Comparison of ENCODE assay signal across 1 cellular context in genomic region chr18:21786526-21786925, GRCh38.
TF ChIP-seq lines count a peak whose summit lies in the region.

No MANE protein-coding gene starts in this region.

TF ChIP-seq in K562, 482 proteins besides CTCF, POLR2A, EP300 and RAD21 (continues in another document):
- TF ChIP-seq NFIC (IDR thresholded peaks at IDR 0.05) (no peak), TRIM28 (IDR thresholded peaks at IDR 0.05) (peak; percentile 74; the same call in 1 of the 2 replicates), RBBP5 (IDR thresholded peaks at IDR 0.05; ENCODE audit: borderline replicate concordance, insufficient read depth, low read length, poor library complexity, severe bottlenecking) (no peak), TBP (optimal IDR thresholded peaks at IDR 0.05; ENCODE audit: low read depth, low read length) (no peak), ZNF133 (CRISPR knock-in tag; IDR thresholded peaks at IDR 0.05) (no peak), ZNF384 (IDR thresholded peaks at IDR 0.05; ENCODE audit: low read depth, low read length) (peak; percentile 50), ZNF431 (CRISPR knock-in tag; IDR thresholded peaks at IDR 0.05) (no peak), JUNB (CRISPR knock-in tag; conservative IDR thresholded peaks at IDR 0.05) (no peak), GATA2 (CRISPR knock-in tag; IDR thresholded peaks at IDR 0.05) (no peak), MAFK (IDR thresholded peaks at IDR 0.05; ENCODE audit: low read length) (no peak), STAT5B (CRISPR knock-in tag; IDR thresholded peaks at IDR 0.05) (no peak), TEAD4 (IDR thresholded peaks at IDR 0.05; ENCODE audit: low read length) (no peak), TEAD4 (CRISPR knock-in tag; IDR thresholded peaks at IDR 0.05; ENCODE audit: borderline replicate concordance) (no peak), EZH2 (IDR thresholded peaks at IDR 0.05; ENCODE audit: borderline replicate concordance, low read depth, low read length) (no peak), ZBTB49 (CRISPR knock-in tag; IDR thresholded peaks at IDR 0.05; ENCODE audit: borderline replicate concordance) (no peak), NFRKB (IDR thresholded peaks at IDR 0.05; ENCODE audit: low read depth) (no peak), ZNF584 (CRISPR knock-in tag; IDR thresholded peaks at IDR 0.05; ENCODE audit: low read depth) (no peak), ZSCAN32 (CRISPR knock-in tag; IDR thresholded peaks at IDR 0.05) (no peak), BMI1 (IDR thresholded peaks at IDR 0.05; ENCODE audit: low read length) (no peak), MCM2 (IDR thresholded peaks at IDR 0.05; ENCODE audit: low read depth) (no peak), PCBP2 (IDR thresholded peaks at IDR 0.05; ENCODE audit: low read depth, low read length, poor library complexity, severe bottlenecking) (no peak), TOE1 (IDR thresholded peaks at IDR 0.05; ENCODE audit: borderline replicate concordance) (no peak), TOE1 (CRISPR knock-in tag; IDR thresholded peaks at IDR 0.05; ENCODE audit: borderline replicate concordance, low read depth) (no peak), ZNF77 (CRISPR knock-in tag; IDR thresholded peaks at IDR 0.05) (no peak)
- TF ChIP-seq, protein P1, sequence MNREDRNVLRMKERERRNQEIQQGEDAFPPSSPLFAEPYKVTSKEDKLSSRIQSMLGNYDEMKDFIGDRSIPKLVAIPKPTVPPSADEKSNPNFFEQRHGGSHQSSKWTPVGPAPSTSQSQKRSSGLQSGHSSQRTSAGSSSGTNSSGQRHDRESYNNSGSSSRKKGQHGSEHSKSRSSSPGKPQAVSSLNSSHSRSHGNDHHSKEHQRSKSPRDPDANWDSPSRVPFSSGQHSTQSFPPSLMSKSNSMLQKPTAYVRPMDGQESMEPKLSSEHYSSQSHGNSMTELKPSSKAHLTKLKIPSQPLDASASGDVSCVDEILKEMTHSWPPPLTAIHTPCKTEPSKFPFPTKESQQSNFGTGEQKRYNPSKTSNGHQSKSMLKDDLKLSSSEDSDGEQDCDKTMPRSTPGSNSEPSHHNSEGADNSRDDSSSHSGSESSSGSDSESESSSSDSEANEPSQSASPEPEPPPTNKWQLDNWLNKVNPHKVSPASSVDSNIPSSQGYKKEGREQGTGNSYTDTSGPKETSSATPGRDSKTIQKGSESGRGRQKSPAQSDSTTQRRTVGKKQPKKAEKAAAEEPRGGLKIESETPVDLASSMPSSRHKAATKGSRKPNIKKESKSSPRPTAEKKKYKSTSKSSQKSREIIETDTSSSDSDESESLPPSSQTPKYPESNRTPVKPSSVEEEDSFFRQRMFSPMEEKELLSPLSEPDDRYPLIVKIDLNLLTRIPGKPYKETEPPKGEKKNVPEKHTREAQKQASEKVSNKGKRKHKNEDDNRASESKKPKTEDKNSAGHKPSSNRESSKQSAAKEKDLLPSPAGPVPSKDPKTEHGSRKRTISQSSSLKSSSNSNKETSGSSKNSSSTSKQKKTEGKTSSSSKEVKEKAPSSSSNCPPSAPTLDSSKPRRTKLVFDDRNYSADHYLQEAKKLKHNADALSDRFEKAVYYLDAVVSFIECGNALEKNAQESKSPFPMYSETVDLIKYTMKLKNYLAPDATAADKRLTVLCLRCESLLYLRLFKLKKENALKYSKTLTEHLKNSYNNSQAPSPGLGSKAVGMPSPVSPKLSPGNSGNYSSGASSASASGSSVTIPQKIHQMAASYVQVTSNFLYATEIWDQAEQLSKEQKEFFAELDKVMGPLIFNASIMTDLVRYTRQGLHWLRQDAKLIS (CRISPR knock-in tag; IDR thresholded peaks at IDR 0.05), result no peak
- TF ChIP-seq, protein P2, sequence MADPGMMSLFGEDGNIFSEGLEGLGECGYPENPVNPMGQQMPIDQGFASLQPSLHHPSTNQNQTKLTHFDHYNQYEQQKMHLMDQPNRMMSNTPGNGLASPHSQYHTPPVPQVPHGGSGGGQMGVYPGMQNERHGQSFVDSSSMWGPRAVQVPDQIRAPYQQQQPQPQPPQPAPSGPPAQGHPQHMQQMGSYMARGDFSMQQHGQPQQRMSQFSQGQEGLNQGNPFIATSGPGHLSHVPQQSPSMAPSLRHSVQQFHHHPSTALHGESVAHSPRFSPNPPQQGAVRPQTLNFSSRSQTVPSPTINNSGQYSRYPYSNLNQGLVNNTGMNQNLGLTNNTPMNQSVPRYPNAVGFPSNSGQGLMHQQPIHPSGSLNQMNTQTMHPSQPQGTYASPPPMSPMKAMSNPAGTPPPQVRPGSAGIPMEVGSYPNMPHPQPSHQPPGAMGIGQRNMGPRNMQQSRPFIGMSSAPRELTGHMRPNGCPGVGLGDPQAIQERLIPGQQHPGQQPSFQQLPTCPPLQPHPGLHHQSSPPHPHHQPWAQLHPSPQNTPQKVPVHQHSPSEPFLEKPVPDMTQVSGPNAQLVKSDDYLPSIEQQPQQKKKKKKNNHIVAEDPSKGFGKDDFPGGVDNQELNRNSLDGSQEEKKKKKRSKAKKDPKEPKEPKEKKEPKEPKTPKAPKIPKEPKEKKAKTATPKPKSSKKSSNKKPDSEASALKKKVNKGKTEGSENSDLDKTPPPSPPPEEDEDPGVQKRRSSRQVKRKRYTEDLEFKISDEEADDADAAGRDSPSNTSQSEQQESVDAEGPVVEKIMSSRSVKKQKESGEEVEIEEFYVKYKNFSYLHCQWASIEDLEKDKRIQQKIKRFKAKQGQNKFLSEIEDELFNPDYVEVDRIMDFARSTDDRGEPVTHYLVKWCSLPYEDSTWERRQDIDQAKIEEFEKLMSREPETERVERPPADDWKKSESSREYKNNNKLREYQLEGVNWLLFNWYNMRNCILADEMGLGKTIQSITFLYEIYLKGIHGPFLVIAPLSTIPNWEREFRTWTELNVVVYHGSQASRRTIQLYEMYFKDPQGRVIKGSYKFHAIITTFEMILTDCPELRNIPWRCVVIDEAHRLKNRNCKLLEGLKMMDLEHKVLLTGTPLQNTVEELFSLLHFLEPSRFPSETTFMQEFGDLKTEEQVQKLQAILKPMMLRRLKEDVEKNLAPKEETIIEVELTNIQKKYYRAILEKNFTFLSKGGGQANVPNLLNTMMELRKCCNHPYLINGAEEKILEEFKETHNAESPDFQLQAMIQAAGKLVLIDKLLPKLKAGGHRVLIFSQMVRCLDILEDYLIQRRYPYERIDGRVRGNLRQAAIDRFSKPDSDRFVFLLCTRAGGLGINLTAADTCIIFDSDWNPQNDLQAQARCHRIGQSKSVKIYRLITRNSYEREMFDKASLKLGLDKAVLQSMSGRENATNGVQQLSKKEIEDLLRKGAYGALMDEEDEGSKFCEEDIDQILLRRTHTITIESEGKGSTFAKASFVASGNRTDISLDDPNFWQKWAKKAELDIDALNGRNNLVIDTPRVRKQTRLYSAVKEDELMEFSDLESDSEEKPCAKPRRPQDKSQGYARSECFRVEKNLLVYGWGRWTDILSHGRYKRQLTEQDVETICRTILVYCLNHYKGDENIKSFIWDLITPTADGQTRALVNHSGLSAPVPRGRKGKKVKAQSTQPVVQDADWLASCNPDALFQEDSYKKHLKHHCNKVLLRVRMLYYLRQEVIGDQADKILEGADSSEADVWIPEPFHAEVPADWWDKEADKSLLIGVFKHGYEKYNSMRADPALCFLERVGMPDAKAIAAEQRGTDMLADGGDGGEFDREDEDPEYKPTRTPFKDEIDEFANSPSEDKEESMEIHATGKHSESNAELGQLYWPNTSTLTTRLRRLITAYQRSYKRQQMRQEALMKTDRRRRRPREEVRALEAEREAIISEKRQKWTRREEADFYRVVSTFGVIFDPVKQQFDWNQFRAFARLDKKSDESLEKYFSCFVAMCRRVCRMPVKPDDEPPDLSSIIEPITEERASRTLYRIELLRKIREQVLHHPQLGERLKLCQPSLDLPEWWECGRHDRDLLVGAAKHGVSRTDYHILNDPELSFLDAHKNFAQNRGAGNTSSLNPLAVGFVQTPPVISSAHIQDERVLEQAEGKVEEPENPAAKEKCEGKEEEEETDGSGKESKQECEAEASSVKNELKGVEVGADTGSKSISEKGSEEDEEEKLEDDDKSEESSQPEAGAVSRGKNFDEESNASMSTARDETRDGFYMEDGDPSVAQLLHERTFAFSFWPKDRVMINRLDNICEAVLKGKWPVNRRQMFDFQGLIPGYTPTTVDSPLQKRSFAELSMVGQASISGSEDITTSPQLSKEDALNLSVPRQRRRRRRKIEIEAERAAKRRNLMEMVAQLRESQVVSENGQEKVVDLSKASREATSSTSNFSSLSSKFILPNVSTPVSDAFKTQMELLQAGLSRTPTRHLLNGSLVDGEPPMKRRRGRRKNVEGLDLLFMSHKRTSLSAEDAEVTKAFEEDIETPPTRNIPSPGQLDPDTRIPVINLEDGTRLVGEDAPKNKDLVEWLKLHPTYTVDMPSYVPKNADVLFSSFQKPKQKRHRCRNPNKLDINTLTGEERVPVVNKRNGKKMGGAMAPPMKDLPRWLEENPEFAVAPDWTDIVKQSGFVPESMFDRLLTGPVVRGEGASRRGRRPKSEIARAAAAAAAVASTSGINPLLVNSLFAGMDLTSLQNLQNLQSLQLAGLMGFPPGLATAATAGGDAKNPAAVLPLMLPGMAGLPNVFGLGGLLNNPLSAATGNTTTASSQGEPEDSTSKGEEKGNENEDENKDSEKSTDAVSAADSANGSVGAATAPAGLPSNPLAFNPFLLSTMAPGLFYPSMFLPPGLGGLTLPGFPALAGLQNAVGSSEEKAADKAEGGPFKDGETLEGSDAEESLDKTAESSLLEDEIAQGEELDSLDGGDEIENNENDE (IDR thresholded peaks at IDR 0.05; ENCODE audit: low read depth, low read length), result no peak
- TF ChIP-seq, protein P3, sequence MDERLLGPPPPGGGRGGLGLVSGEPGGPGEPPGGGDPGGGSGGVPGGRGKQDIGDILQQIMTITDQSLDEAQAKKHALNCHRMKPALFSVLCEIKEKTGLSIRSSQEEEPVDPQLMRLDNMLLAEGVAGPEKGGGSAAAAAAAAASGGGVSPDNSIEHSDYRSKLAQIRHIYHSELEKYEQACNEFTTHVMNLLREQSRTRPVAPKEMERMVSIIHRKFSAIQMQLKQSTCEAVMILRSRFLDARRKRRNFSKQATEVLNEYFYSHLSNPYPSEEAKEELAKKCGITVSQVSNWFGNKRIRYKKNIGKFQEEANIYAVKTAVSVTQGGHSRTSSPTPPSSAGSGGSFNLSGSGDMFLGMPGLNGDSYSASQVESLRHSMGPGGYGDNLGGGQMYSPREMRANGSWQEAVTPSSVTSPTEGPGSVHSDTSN (CRISPR knock-in tag; IDR thresholded peaks at IDR 0.05; ENCODE audit: low read depth), result no peak
- TF ChIP-seq, protein P3 (tag; conservative IDR thresholded peaks at IDR 0.05; ENCODE audit: low read depth), result no peak
- TF ChIP-seq, protein P4, sequence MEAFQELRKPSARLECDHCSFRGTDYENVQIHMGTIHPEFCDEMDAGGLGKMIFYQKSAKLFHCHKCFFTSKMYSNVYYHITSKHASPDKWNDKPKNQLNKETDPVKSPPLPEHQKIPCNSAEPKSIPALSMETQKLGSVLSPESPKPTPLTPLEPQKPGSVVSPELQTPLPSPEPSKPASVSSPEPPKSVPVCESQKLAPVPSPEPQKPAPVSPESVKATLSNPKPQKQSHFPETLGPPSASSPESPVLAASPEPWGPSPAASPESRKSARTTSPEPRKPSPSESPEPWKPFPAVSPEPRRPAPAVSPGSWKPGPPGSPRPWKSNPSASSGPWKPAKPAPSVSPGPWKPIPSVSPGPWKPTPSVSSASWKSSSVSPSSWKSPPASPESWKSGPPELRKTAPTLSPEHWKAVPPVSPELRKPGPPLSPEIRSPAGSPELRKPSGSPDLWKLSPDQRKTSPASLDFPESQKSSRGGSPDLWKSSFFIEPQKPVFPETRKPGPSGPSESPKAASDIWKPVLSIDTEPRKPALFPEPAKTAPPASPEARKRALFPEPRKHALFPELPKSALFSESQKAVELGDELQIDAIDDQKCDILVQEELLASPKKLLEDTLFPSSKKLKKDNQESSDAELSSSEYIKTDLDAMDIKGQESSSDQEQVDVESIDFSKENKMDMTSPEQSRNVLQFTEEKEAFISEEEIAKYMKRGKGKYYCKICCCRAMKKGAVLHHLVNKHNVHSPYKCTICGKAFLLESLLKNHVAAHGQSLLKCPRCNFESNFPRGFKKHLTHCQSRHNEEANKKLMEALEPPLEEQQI (IDR thresholded peaks at IDR 0.05), result 0 out of 2 replicates have a peak, but pooled peaks have one; percentile 36
- TF ChIP-seq, protein P5, sequence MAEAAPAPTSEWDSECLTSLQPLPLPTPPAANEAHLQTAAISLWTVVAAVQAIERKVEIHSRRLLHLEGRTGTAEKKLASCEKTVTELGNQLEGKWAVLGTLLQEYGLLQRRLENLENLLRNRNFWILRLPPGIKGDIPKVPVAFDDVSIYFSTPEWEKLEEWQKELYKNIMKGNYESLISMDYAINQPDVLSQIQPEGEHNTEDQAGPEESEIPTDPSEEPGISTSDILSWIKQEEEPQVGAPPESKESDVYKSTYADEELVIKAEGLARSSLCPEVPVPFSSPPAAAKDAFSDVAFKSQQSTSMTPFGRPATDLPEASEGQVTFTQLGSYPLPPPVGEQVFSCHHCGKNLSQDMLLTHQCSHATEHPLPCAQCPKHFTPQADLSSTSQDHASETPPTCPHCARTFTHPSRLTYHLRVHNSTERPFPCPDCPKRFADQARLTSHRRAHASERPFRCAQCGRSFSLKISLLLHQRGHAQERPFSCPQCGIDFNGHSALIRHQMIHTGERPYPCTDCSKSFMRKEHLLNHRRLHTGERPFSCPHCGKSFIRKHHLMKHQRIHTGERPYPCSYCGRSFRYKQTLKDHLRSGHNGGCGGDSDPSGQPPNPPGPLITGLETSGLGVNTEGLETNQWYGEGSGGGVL (CRISPR knock-in tag; IDR thresholded peaks at IDR 0.05), result no peak
- TF ChIP-seq, protein P6, sequence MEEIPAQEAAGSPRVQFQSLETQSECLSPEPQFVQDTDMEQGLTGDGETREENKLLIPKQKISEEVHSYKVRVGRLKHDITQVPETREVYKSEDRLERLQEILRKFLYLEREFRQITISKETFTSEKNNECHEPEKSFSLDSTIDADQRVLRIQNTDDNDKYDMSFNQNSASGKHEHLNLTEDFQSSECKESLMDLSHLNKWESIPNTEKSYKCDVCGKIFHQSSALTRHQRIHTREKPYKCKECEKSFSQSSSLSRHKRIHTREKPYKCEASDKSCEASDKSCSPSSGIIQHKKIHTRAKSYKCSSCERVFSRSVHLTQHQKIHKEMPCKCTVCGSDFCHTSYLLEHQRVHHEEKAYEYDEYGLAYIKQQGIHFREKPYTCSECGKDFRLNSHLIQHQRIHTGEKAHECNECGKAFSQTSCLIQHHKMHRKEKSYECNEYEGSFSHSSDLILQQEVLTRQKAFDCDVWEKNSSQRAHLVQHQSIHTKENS (CRISPR knock-in tag; IDR thresholded peaks at IDR 0.05), result no peak
